2 cellular contexts compared by ENCODE assay signal in genomic region chr7:106775552-106775936, GRCh38.
TF ChIP-seq lines count a peak whose summit lies in the region.

No MANE protein-coding gene starts in this region.

TF ChIP-seq in H1, 55 proteins besides CTCF, POLR2A, EP300 and RAD21:
- no peak for TF ChIP-seq CHD2 (IDR thresholded peaks at IDR 0.05; ENCODE audit: low read length)
- TF ChIP-seq JUN (IDR thresholded peaks at IDR 0.05; ENCODE audit: low read depth, low read length), result no peak
- no peak for TF ChIP-seq EZH2 (IDR thresholded peaks at IDR 0.05; ENCODE audit: low read depth, low read length, severe bottlenecking)
- no peak for TF ChIP-seq NANOG (IDR thresholded peaks at IDR 0.05; ENCODE audit: insufficient read depth, low read depth, low read length, poor library complexity, severe bottlenecking)
- TF ChIP-seq NRF1 (IDR thresholded peaks at IDR 0.05; ENCODE audit: low read depth, low read length), result no peak
- no peak for TF ChIP-seq TAF1 (IDR thresholded peaks at IDR 0.05; ENCODE audit: low read depth, low read length)
- no peak for TF ChIP-seq KDM5A (IDR thresholded peaks at IDR 0.05; ENCODE audit: low read length)
- no peak for TF ChIP-seq GTF2F1 (IDR thresholded peaks at IDR 0.05; ENCODE audit: borderline replicate concordance, low read depth, low read length)
- no peak for TF ChIP-seq ATF3 (IDR thresholded peaks at IDR 0.05; ENCODE audit: insufficient read depth, low read depth, low read length)
- no peak for TF ChIP-seq CTBP2 (IDR thresholded peaks at IDR 0.05; ENCODE audit: borderline replicate concordance, insufficient read depth, insufficient read length, low read length)
- TF ChIP-seq RNF2 (IDR thresholded peaks at IDR 0.05; ENCODE audit: borderline replicate concordance, low read depth, low read length, missing control alignments, poor library complexity, severe bottlenecking), result no peak
- TF ChIP-seq, protein P1, sequence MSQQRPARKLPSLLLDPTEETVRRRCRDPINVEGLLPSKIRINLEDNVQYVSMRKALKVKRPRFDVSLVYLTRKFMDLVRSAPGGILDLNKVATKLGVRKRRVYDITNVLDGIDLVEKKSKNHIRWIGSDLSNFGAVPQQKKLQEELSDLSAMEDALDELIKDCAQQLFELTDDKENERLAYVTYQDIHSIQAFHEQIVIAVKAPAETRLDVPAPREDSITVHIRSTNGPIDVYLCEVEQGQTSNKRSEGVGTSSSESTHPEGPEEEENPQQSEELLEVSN (IDR thresholded peaks at IDR 0.05), result no peak

TF ChIP-seq in GM23338, 12 proteins besides CTCF, POLR2A, EP300 and RAD21:
- TF ChIP-seq CREB1 (CRISPR knock-in tag; IDR thresholded peaks at IDR 0.05; ENCODE audit: low read depth) (no peak), POLR2AphosphoS5 (IDR thresholded peaks at IDR 0.05; ENCODE audit: low read depth) (no peak), ZNF331 (CRISPR knock-in tag; IDR thresholded peaks at IDR 0.05; ENCODE audit: low read depth) (no peak), EZH2phosphoT487 (IDR thresholded peaks at IDR 0.05; ENCODE audit: unreplicated experiment) (no peak), NANOG (IDR thresholded peaks at IDR 0.05; ENCODE audit: borderline replicate concordance) (no peak), REST (IDR thresholded peaks at IDR 0.05; ENCODE audit: unreplicated experiment) (no peak), EZH2 (IDR thresholded peaks at IDR 0.05; ENCODE audit: low read depth, unreplicated experiment) (no peak), ZNF114 (CRISPR knock-in tag; IDR thresholded peaks at IDR 0.05) (no peak), JUNB (IDR thresholded peaks at IDR 0.05; ENCODE audit: unreplicated experiment) (no peak), STAT1 (IDR thresholded peaks at IDR 0.05; ENCODE audit: unreplicated experiment) (no peak)
- TF ChIP-seq, protein P2, sequence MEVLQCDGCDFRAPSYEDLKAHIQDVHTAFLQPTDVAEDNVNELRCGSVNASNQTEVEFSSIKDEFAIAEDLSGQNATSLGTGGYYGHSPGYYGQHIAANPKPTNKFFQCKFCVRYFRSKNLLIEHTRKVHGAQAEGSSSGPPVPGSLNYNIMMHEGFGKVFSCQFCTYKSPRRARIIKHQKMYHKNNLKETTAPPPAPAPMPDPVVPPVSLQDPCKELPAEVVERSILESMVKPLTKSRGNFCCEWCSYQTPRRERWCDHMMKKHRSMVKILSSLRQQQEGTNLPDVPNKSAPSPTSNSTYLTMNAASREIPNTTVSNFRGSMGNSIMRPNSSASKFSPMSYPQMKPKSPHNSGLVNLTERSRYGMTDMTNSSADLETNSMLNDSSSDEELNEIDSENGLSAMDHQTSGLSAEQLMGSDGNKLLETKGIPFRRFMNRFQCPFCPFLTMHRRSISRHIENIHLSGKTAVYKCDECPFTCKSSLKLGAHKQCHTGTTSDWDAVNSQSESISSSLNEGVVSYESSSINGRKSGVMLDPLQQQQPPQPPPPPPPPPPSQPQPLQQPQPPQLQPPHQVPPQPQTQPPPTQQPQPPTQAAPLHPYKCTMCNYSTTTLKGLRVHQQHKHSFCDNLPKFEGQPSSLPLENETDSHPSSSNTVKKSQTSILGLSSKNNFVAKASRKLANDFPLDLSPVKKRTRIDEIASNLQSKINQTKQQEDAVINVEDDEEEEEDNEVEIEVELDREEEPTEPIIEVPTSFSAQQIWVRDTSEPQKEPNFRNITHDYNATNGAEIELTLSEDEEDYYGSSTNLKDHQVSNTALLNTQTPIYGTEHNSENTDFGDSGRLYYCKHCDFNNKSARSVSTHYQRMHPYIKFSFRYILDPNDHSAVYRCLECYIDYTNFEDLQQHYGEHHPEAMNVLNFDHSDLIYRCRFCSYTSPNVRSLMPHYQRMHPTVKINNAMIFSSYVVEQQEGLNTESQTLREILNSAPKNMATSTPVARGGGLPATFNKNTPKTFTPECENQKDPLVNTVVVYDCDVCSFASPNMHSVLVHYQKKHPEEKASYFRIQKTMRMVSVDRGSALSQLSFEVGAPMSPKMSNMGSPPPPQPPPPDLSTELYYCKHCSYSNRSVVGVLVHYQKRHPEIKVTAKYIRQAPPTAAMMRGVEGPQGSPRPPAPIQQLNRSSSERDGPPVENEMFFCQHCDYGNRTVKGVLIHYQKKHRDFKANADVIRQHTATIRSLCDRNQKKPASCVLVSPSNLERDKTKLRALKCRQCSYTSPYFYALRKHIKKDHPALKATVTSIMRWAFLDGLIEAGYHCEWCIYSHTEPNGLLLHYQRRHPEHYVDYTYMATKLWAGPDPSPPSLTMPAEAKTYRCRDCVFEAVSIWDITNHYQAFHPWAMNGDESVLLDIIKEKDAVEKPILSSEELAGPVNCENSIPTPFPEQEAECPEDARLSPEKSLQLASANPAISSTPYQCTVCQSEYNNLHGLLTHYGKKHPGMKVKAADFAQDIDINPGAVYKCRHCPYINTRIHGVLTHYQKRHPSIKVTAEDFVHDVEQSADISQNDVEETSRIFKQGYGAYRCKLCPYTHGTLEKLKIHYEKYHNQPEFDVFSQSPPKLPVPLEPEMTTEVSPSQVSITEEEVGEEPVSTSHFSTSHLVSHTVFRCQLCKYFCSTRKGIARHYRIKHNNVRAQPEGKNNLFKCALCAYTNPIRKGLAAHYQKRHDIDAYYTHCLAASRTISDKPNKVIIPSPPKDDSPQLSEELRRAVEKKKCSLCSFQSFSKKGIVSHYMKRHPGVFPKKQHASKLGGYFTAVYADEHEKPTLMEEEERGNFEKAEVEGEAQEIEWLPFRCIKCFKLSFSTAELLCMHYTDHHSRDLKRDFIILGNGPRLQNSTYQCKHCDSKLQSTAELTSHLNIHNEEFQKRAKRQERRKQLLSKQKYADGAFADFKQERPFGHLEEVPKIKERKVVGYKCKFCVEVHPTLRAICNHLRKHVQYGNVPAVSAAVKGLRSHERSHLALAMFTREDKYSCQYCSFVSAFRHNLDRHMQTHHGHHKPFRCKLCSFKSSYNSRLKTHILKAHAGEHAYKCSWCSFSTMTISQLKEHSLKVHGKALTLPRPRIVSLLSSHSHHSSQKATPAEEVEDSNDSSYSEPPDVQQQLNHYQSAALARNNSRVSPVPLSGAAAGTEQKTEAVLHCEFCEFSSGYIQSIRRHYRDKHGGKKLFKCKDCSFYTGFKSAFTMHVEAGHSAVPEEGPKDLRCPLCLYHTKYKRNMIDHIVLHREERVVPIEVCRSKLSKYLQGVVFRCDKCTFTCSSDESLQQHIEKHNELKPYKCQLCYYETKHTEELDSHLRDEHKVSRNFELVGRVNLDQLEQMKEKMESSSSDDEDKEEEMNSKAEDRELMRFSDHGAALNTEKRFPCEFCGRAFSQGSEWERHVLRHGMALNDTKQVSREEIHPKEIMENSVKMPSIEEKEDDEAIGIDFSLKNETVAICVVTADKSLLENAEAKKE (CRISPR knock-in tag; IDR thresholded peaks at IDR 0.05), result no peak
- TF ChIP-seq, protein P3, sequence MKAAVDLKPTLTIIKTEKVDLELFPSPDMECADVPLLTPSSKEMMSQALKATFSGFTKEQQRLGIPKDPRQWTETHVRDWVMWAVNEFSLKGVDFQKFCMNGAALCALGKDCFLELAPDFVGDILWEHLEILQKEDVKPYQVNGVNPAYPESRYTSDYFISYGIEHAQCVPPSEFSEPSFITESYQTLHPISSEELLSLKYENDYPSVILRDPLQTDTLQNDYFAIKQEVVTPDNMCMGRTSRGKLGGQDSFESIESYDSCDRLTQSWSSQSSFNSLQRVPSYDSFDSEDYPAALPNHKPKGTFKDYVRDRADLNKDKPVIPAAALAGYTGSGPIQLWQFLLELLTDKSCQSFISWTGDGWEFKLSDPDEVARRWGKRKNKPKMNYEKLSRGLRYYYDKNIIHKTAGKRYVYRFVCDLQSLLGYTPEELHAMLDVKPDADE (IDR thresholded peaks at IDR 0.05), result no peak
